Comparison of ENCODE assay signal across 9 cellular contexts in genomic region chr3:187738089-187738399, GRCh38. TPM values are rescaled to one million over a fixed set of nuclear protein-coding genes. Genes with fewer than 3 reads are reported as not detected.
DNase-seq lines count a peak whose midpoint lies in the region; ATAC-seq lines count a peak whose summit lies in the region.
"Had no signal": no experiment of that assay in that cellular context is flagged by ENCODE, and none has a peak within 500 bp of the region (broad histone marks: within the 10 kb centered on the region; RNA-seq: fewer than 3 reads in every experiment).

No MANE protein-coding gene starts in this region.

- H3K9me3 Mint-ChIP-seq in activated T-helper 2 cell treated with anti-CD3 and anti-CD28 coated beads, Interferon-gamma antibody, Interleukin-2, Interleukin-4, amounts not matched to agents 10 μg/mL and 5 μg/mL and 100 μg/mL, durations not matched to agents 14 hours and 24 hours and 36 hours = no peaks in the 10 kb centered on the region
- no peaks in the 10 kb centered on the region for H3K9me3 Mint-ChIP-seq in stimulated activated memory B cell treated with anti-CD40 and anti-IgM and Interleukin-4, amounts not matched to agents 10 μg/mL and 1 μg/mL and 100 μg/mL, for 72 hours

- peaks cover 14% of the 10 kb centered on the region for H3K36me3 Mint-ChIP-seq in activated T-helper 2 cell treated with anti-CD3 and anti-CD28 coated beads, Interferon-gamma antibody, Interleukin-2, Interleukin-4, amounts not matched to agents 10 μg/mL and 5 μg/mL and 100 μg/mL, durations not matched to agents 14 hours and 24 hours and 36 hours (ENCODE audit: low read depth)
- H3K36me3 Mint-ChIP-seq in stimulated activated memory B cell treated with anti-CD40 and anti-IgM and Interleukin-4, amounts not matched to agents 10 μg/mL and 1 μg/mL and 100 μg/mL, for 72 hours = peaks cover 6% of the 10 kb centered on the region

- no peak for DNase-seq in activated T-helper 2 cell treated with anti-CD3 and anti-CD28 coated beads, Interferon-gamma antibody, Interleukin-2, Interleukin-4, amounts not matched to agents 10 μg/mL and 5 μg/mL and 100 μg/mL, durations not matched to agents 14 hours and 24 hours and 36 hours (ENCODE audit: low spot score)
- DNase-seq: amniotic stem cell had no signal

- H3K27me3 Mint-ChIP-seq in activated T-helper 2 cell treated with anti-CD3 and anti-CD28 coated beads, Interferon-gamma antibody, Interleukin-2, Interleukin-4, amounts not matched to agents 10 μg/mL and 5 μg/mL and 100 μg/mL, durations not matched to agents 14 hours and 24 hours and 36 hours (ENCODE audit: low read depth) = peaks cover 12% of the 10 kb centered on the region
- no peaks in the 10 kb centered on the region for H3K27me3 Mint-ChIP-seq in stimulated activated memory B cell treated with anti-CD40 and anti-IgM and Interleukin-4, amounts not matched to agents 10 μg/mL and 1 μg/mL and 100 μg/mL, for 72 hours

- peak overlapping the region; percentile 76 for H3K9ac ChIP-seq in HUES48 (ENCODE audit: low read depth, low read length)

- peaks cover 8% of the 10 kb centered on the region for H3K36me3 ChIP-seq in HUES48 (ENCODE audit: control insufficient read depth, insufficient read depth, low read length)

- H3K4me3 Mint-ChIP-seq in activated T-helper 2 cell treated with anti-CD3 and anti-CD28 coated beads, Interferon-gamma antibody, Interleukin-2, Interleukin-4, amounts not matched to agents 10 μg/mL and 5 μg/mL and 100 μg/mL, durations not matched to agents 14 hours and 24 hours and 36 hours (ENCODE audit: low read depth) = peak overlapping the region; percentile 94
- peak overlapping the region; percentile 87 for H3K4me3 Mint-ChIP-seq in stimulated activated memory B cell treated with anti-CD40 and anti-IgM and Interleukin-4, amounts not matched to agents 10 μg/mL and 1 μg/mL and 100 μg/mL, for 72 hours

- intact Hi-C loops in activated T-helper 2 cell treated with anti-CD3 and anti-CD28 coated beads, Interferon-gamma antibody, Interleukin-2, Interleukin-4, amounts not matched to agents 10 μg/mL and 5 μg/mL and 100 μg/mL, durations not matched to agents 14 hours and 24 hours and 36 hours (cut with micrococcal nuclease) = loop anchor here (1.0 to 2.0 kb wide), 4 partner anchors 663 to 1499 kb away; no protein-coding TSS in a partner anchor

- H3K4me1 ChIP-seq in HUES48 (ENCODE audit: control insufficient read depth, insufficient read depth, low read length) = peaks cover 29% of the 10 kb centered on the region

- no peak for ATAC-seq in stimulated activated memory B cell treated with anti-CD40 and anti-IgM and Interleukin-4, amounts not matched to agents 10 μg/mL and 1 μg/mL and 100 μg/mL, for 72 hours
- ATAC-seq in GM19395 (IDR thresholded peaks at IDR 0.05; ENCODE audit: unreplicated experiment) = no peak
- no peak for ATAC-seq in GM19328 (IDR thresholded peaks at IDR 0.05; ENCODE audit: unreplicated experiment)
- no peak for ATAC-seq in HG03521 (IDR thresholded peaks at IDR 0.05; ENCODE audit: unreplicated experiment)

- H3K4me3 ChIP-seq in HUES48 (ENCODE audit: low read depth, low read length) (peak overlapping the region; percentile 86), iPS-18c (ENCODE audit: insufficient read depth, low read depth, low read length) (peak overlapping the region; percentile 69)

- H3K27ac Mint-ChIP-seq in activated T-helper 2 cell treated with anti-CD3 and anti-CD28 coated beads, Interferon-gamma antibody, Interleukin-2, Interleukin-4, amounts not matched to agents 10 μg/mL and 5 μg/mL and 100 μg/mL, durations not matched to agents 14 hours and 24 hours and 36 hours = peak overlapping the region; percentile 32
- H3K27ac Mint-ChIP-seq in stimulated activated memory B cell treated with anti-CD40 and anti-IgM and Interleukin-4, amounts not matched to agents 10 μg/mL and 1 μg/mL and 100 μg/mL, for 72 hours = peak overlapping the region; percentile 99

- peak overlapping the region; percentile 77 for H3K27ac ChIP-seq in HUES48 (ENCODE audit: low read depth, low read length)

- H3K27me3 ChIP-seq in HUES48 (ENCODE audit: control insufficient read depth, insufficient read depth, low read length) = peaks cover 40% of the 10 kb centered on the region

- H3K4me1 Mint-ChIP-seq in activated T-helper 2 cell treated with anti-CD3 and anti-CD28 coated beads, Interferon-gamma antibody, Interleukin-2, Interleukin-4, amounts not matched to agents 10 μg/mL and 5 μg/mL and 100 μg/mL, durations not matched to agents 14 hours and 24 hours and 36 hours (ENCODE audit: low read depth) = peaks cover 38% of the 10 kb centered on the region
- peaks cover 56% of the 10 kb centered on the region for H3K4me1 Mint-ChIP-seq in stimulated activated memory B cell treated with anti-CD40 and anti-IgM and Interleukin-4, amounts not matched to agents 10 μg/mL and 1 μg/mL and 100 μg/mL, for 72 hours

- no peaks in the 10 kb centered on the region for H3K9me3 ChIP-seq in HUES48 (ENCODE audit: control insufficient read depth, insufficient read depth, low read length)
- no peaks in the 10 kb centered on the region for H3K9me3 ChIP-seq in iPS-18c (ENCODE audit: control insufficient read depth, insufficient read depth, low read length)

RNA-seq across cellular contexts. Expression of gene BCL6, which starts 7.2 kb away (rescaled TPM):
- total RNA-seq in activated T-helper 2 cell treated with anti-CD3 and anti-CD28 coated beads, Interferon-gamma antibody, Interleukin-2, Interleukin-4, amounts not matched to agents 10 μg/mL and 5 μg/mL and 100 μg/mL, durations not matched to agents 14 hours and 24 hours and 36 hours = 12.0 and 16.5 TPM in 2 replicates

RNA-seq across cellular contexts. Expression of gene RTP2, which starts 35.7 kb away (rescaled TPM):
- not detected in 2 replicates for total RNA-seq in activated T-helper 2 cell treated with anti-CD3 and anti-CD28 coated beads, Interferon-gamma antibody, Interleukin-2, Interleukin-4, amounts not matched to agents 10 μg/mL and 5 μg/mL and 100 μg/mL, durations not matched to agents 14 hours and 24 hours and 36 hours
- total RNA-seq: subcutaneous adipose tissue had no signal
